18 cellular contexts compared by ENCODE assay signal in the genomic region with DNA sequence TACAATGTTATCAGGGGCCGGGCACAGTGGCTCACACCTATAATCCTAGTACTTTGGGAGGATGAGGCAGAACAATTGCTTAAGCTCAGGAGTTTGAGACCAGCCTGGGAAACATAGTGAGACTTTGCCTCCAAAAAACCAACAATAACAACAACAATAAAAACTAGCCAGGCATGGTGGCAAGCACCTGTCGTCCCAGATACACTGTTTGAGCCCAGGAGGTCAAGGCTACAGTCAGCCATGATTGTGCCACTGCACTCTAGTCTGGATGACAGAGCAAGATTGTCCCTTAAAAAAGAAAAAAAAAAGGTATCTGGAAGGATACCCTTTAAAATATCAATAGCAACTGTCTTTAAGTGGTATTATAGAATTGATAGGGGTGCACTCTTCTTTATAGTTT. TPM values are rescaled to one million over a fixed set of nuclear protein-coding genes. Genes with fewer than 3 reads are reported as not detected.
A peak's percentile ranks its signal among the peaks of the same experiment; 100 is the strongest.
DNase-seq lines count a peak whose midpoint lies in the region; ATAC-seq and TF ChIP-seq lines count a peak whose summit lies in the region.
"Had no signal": no experiment of that assay in that cellular context is flagged by ENCODE, and none has a peak within 500 bp of the region (broad histone marks: within the 10 kb centered on the region; RNA-seq: fewer than 3 reads in every experiment).

No MANE protein-coding gene starts in this region.

- no peaks in the 10 kb centered on the region for H3K4me1 Mint-ChIP-seq in nephron progenitor cell
- H3K4me1 Mint-ChIP-seq: CD4-positive, alpha-beta memory T cell had no signal

- H3K4me2 ChIP-seq in OCI-LY7 (ENCODE audit: low read length), result peak overlapping the region; percentile 15; the same call in 1 of the 2 replicates
- H3K4me2 ChIP-seq: BLaER1 had no signal

- ATAC-seq in left colon (peak; percentile 37), esophagus mucosa (no peak)

- BruUV-seq in OCI-LY7 (replicated peaks; lab: Mats Ljungman, UMichigan), result no TSS peak

- H3K36me3 ChIP-seq in OCI-LY7 (ENCODE audit: insufficient read depth, low read length), result peaks cover 32% of the 10 kb centered on the region
- H3K36me3 ChIP-seq in skeletal muscle tissue (ENCODE audit: control insufficient read depth in 3 of 3, insufficient read depth in 3 of 3, low read length in 3 of 3), result no peaks in the 10 kb centered on the region
- H3K36me3 ChIP-seq: BLaER1 had no signal

- peaks cover 78% of the 10 kb centered on the region for H3K79me2 ChIP-seq in OCI-LY7 (ENCODE audit: insufficient read depth, low read depth, low read length)

- H3K9me2 ChIP-seq in OCI-LY7 (ENCODE audit: insufficient read depth, low read length), result no peaks in the 10 kb centered on the region

- H3K4me1 ChIP-seq in OCI-LY7 (ENCODE audit: insufficient read depth, low read length, poor library complexity, severe bottlenecking) (peaks cover 50% of the 10 kb centered on the region), skeletal muscle tissue (ENCODE audit: control insufficient read depth in 3 of 3, insufficient read depth in 3 of 3, low read length in 3 of 3) (peaks cover 40 to 53% (median 46%) of the 10 kb centered on the region in 3 donors)

- DNase-seq in OCI-LY7 (ENCODE audit: low spot score) (no peak), left colon (no peak), NCI-H774 (lab: John Stamatoyannopoulos, UW) (no peak), nephron progenitor cell (no peak), kidney glomerular epithelial cell (lab: John Stamatoyannopoulos, UW) (no peak)
- DNase-seq: CD4-positive, alpha-beta memory T cell; HFFc6; KG1; NCI-H1105 treated with DMSO at 0.1 percent for 48 hours; NCI-H1694; NCI-H2081 treated with DMSO at 0.1 percent for 48 hours; NCI-H446 treated with DMSO at 0.1 percent for 48 hours; NK-92 treated with Interleukin-12 subunit alpha and Interleukin-12 subunit beta, amount 100 ng/mL, for 24 hours; SIG-M5 had no signal

- H3K9me3 ChIP-seq in OCI-LY7 (ENCODE audit: low read length) (peaks cover 14% of the 10 kb centered on the region; the same call in 1 of the 2 replicates), skeletal muscle tissue (ENCODE audit: control insufficient read depth in 3 of 3, low read length in 3 of 3) (no peaks in the 10 kb centered on the region)
- H3K9me3 ChIP-seq: BLaER1 had no signal

- H2AFZ ChIP-seq in OCI-LY7 (ENCODE audit: low read length), result no peak overlapping the region

- no peak overlapping the region for H3K27ac Mint-ChIP-seq in nephron progenitor cell
- H3K27ac Mint-ChIP-seq: CD4-positive, alpha-beta memory T cell; HFFc6 had no signal

- CTCF ChIA-PET in OCI-LY7 (lab: Charles Lee; ENCODE audit: unreplicated experiment), result no interaction called here

- H3K27ac ChIP-seq in OCI-LY7 (ENCODE audit: low read depth, low read length, poor library complexity, severe bottlenecking) (no peak overlapping the region), cingulate gyrus (ENCODE audit: low read depth, low read length) (peak overlapping the region; percentile 76), skeletal muscle tissue (ENCODE audit: low read depth, low read length) (peak overlapping the region; percentile 4)
- H3K27ac ChIP-seq: BLaER1 had no signal

- POLR2A ChIA-PET in OCI-LY7 (lab: Charles Lee), result interaction anchor here (0.6 to 3.2 kb wide), 4 partner anchors 8 to 35 kb away, joined by 4 to 21 read pairs (median 7); no protein-coding TSS in a partner anchor

- no peaks in the 10 kb centered on the region for H3K27me3 Mint-ChIP-seq in nephron progenitor cell (ENCODE audit: low read depth, poor library complexity)

- no peak overlapping the region for H3K4me3 ChIP-seq in OCI-LY7 (ENCODE audit: low read depth, low read length, poor library complexity, severe bottlenecking)
- H3K4me3 ChIP-seq in skeletal muscle tissue (ENCODE audit: low read length in 3 of 3), result no peak overlapping the region
- H3K4me3 ChIP-seq: BLaER1 had no signal

- H3K27me3 ChIP-seq in skeletal muscle tissue (ENCODE audit: control insufficient read depth in 3 of 3, insufficient read depth in 3 of 3, low read length in 3 of 3), result no peaks in the 10 kb centered on the region
- H3K27me3 ChIP-seq: BLaER1 had no signal

- H3K9me3 Mint-ChIP-seq in nephron progenitor cell, result peaks cover 7% of the 10 kb centered on the region
- H3K9me3 Mint-ChIP-seq: CD4-positive, alpha-beta memory T cell had no signal

- no peak overlapping the region for H3K9ac ChIP-seq in skeletal muscle tissue (ENCODE audit: low read depth in 1 of 3, low read length in 3 of 3)
- H3K9ac ChIP-seq: BLaER1 had no signal

- intact Hi-C loops in OCI-LY7 (cut with micrococcal nuclease; ENCODE audit: unreplicated experiment), result no loop called here
- intact Hi-C loops in left colon (cut with DNase I, micrococcal nuclease), result no loop called here

- no peak overlapping the region for H3K4me3 Mint-ChIP-seq in nephron progenitor cell
- H3K4me3 Mint-ChIP-seq: CD4-positive, alpha-beta memory T cell; HFFc6 had no signal

- peaks cover 6% of the 10 kb centered on the region for H3K36me3 Mint-ChIP-seq in nephron progenitor cell (ENCODE audit: low read depth)
- H3K36me3 Mint-ChIP-seq: CD4-positive, alpha-beta memory T cell had no signal

- no peaks in the 10 kb centered on the region for H4K20me1 ChIP-seq in OCI-LY7 (ENCODE audit: insufficient read depth, low read length)
- H4K20me1 ChIP-seq: BLaER1 had no signal

- TF ChIP-seq CTCF in OCI-LY7 (conservative IDR thresholded peaks at IDR 0.05; ENCODE audit: low read length) (no peak), nephron progenitor cell (IDR thresholded peaks at IDR 0.05) (no peak)

RNA-seq across cellular contexts. Expression of a gene that starts 16.1 kb away (rescaled TPM):
- 16.2 and 21.8 TPM in 2 replicates for total RNA-seq in OCI-LY7 (2014; rRNA removed; shearing (Covaris generic))
- 40.8 and 45.5 TPM in 2 replicates for total RNA-seq in OCI-LY7 (2022)
- 100 to 1,000 TPM; 123 to 124 TPM for total RNA-seq in left colon
- total RNA-seq in skeletal muscle tissue, result 22.4 TPM
- total RNA-seq in esophagus mucosa, result 60.6 TPM

RNA-seq across cellular contexts. Expression of a gene that starts 44.7 kb away (rescaled TPM):
- total RNA-seq in OCI-LY7 (2014; rRNA removed; shearing (Covaris generic)), result 46.3 and 53.3 TPM in 2 replicates
- total RNA-seq in OCI-LY7 (2022) (141 and 152 TPM in 2 replicates), left colon (10 to 100 TPM; 76.3 to 92.1 TPM), skeletal muscle tissue (28.2 TPM), esophagus mucosa (86.2 TPM)
